8 cellular contexts compared by ENCODE assay signal in genomic region chr21:37758997-37759396, GRCh38.
DNase-seq lines count a peak whose midpoint lies in the region; ATAC-seq and TF ChIP-seq lines count a peak whose summit lies in the region.

No MANE protein-coding gene starts in this region.

- no peak overlapping the region for H3K27ac Mint-ChIP-seq in activated naive CD4-positive, alpha-beta T cell treated with anti-CD3 and anti-CD28 coated beads for 36 hours

- no peaks in the 10 kb centered on the region for H3K9me3 ChIP-seq in WERI-Rb-1 (ENCODE audit: severe bottlenecking)

- CTCF ChIA-PET in activated naive CD4-positive, alpha-beta T cell treated with anti-CD3 and anti-CD28 coated beads for 36 hours (lab: Charles Lee): interaction anchor here (0.7 to 1.3 kb wide), 2 partner anchors 9 to 52 kb away, joined by 3 read pairs; no protein-coding TSS in a partner anchor

- no peak overlapping the region for H3K27ac ChIP-seq in WERI-Rb-1

- intact Hi-C loops in activated naive CD4-positive, alpha-beta T cell treated with anti-CD3 and anti-CD28 coated beads for 36 hours (cut with micrococcal nuclease): no loop called here
- intact Hi-C loops in head of caudate nucleus (cut with DNase I): no loop called here

- ATAC-seq in left lobe of liver: peak; percentile 90
- no peak for ATAC-seq in GM21723 (IDR thresholded peaks at IDR 0.05; ENCODE audit: unreplicated experiment)

- no peaks in the 10 kb centered on the region for H3K36me3 ChIP-seq in WERI-Rb-1

- peaks cover 7% of the 10 kb centered on the region for H3K27me3 Mint-ChIP-seq in activated naive CD4-positive, alpha-beta T cell treated with anti-CD3 and anti-CD28 coated beads for 36 hours (ENCODE audit: low read depth)

- H3K9me3 Mint-ChIP-seq in activated naive CD4-positive, alpha-beta T cell treated with anti-CD3 and anti-CD28 coated beads for 36 hours: no peaks in the 10 kb centered on the region

- peak; percentile 38 for DNase-seq in activated naive CD4-positive, alpha-beta T cell treated with anti-CD3 and anti-CD28 coated beads for 36 hours
- no peak for DNase-seq in activated naive CD4-positive, alpha-beta T cell treated with Interleukin-2 at 50 U/mL for 16 hours
- DNase-seq in NCI-H1105 treated with DMSO at 0.1 percent for 48 hours (lab: John Stamatoyannopoulos, UW): peak; percentile 29
- peak; percentile 87 for DNase-seq in WERI-Rb-1
- DNase-seq in left lobe of liver (ENCODE audit: low spot score): peak; percentile 51
- no peak for DNase-seq in head of caudate nucleus
- DNase-seq in mucosa of gallbladder (ENCODE audit: low spot score): no peak

- no peaks in the 10 kb centered on the region for H3K27me3 ChIP-seq in WERI-Rb-1 (ENCODE audit: insufficient read depth, low read depth, severe bottlenecking)

- H3K4me3 Mint-ChIP-seq in activated naive CD4-positive, alpha-beta T cell treated with anti-CD3 and anti-CD28 coated beads for 36 hours: no peak overlapping the region

- H3K4me1 Mint-ChIP-seq in activated naive CD4-positive, alpha-beta T cell treated with anti-CD3 and anti-CD28 coated beads for 36 hours (ENCODE audit: low read depth): no peaks in the 10 kb centered on the region

- TF ChIP-seq CTCF in WERI-Rb-1 (IDR thresholded peaks at IDR 0.05; ENCODE audit: low read depth, low read length): peak; percentile 99

- no peaks in the 10 kb centered on the region for H3K36me3 Mint-ChIP-seq in activated naive CD4-positive, alpha-beta T cell treated with anti-CD3 and anti-CD28 coated beads for 36 hours (ENCODE audit: low read depth)

- H3K4me3 ChIP-seq in WERI-Rb-1 (ENCODE audit: low read depth, low read length): no peak overlapping the region

Comparison
In these comparisons a context has a peak if more than half of its experiments do, and no peak if none do; other contexts are left out.
1. DNase-seq: peak in activated naive CD4-positive, alpha-beta T cell treated with anti-CD3 and anti-CD28 coated beads for 36 hours (single experiment), NCI-H1105 treated with DMSO at 0.1 percent for 48 hours (single experiment), WERI-Rb-1 (single experiment) and left lobe of liver (single experiment); none in activated naive CD4-positive, alpha-beta T cell treated with Interleukin-2 at 50 U/mL for 16 hours (single experiment), head of caudate nucleus (0 of 42) and mucosa of gallbladder (single experiment).